ENCODE assay signal across 10 cellular contexts in the genomic region with DNA sequence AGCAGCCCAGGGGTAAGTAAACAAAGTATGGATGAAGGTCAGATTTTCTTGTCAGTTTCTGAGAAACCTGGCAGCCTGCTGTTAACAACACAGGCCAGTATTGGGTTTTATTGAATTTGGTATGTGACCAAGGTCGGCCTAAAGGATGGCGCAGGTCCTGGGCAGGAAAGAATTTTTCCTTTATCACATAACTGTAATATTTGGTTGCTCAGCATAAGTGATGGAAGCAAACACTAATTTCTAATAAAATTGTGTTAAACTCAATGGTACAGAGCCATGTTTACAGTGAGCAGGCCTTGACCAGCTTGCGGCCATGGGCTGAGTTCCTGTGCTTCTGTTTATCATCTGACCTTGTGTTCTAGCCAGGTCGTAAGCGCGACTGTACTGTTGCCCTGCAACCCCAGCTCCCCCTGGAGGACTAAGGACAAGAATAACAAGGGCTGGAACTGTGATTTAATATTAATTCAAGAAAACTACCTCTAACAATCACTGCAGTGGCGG. TPM values are rescaled to one million over a fixed set of nuclear protein-coding genes. Genes with fewer than 3 reads are reported as not detected.
DNase-seq lines count a peak whose midpoint lies in the region; ATAC-seq and TF ChIP-seq lines count a peak whose summit lies in the region.
"Had no signal": no experiment of that assay in that cellular context is flagged by ENCODE, and none has a peak within 500 bp of the region (broad histone marks: within the 10 kb centered on the region; RNA-seq: fewer than 3 reads in every experiment).

No MANE protein-coding gene starts in this region.

- ATAC-seq in left colon (peak; percentile 35), HG03159 (IDR thresholded peaks at IDR 0.05; ENCODE audit: unreplicated experiment) (no peak)

- peaks cover 33% of the 10 kb centered on the region for H3K4me1 ChIP-seq in mammary epithelial cell (ENCODE audit: insufficient read depth, low read length)

- H3K27ac ChIP-seq in AG04450 (ENCODE audit: low read depth, low read length) = peak overlapping the region; percentile 89
- H3K27ac ChIP-seq in mammary epithelial cell (ENCODE audit: insufficient read depth, low read depth, low read length) = peak overlapping the region; percentile 47

- no peak overlapping the region for H3K4me3 ChIP-seq in AG04450 (ENCODE audit: low read depth, low read length)
- no peak overlapping the region for H3K4me3 ChIP-seq in mammary epithelial cell (replicated peaks in 1 of 3; ENCODE audit: insufficient read depth in 1 of 3, low read depth in 2 of 3, low read length in 3 of 3)
- no peak overlapping the region for H3K4me3 ChIP-seq in lower leg skin (ENCODE audit: low read depth, poor library complexity, severe bottlenecking)

- DNase-seq in AG04450 (ENCODE audit: low read depth, low spot score) = no peak
- DNase-seq in mammary epithelial cell = no peak
- DNase-seq in left colon = no peak
- DNase-seq in NCI-H2171 treated with DMSO at 0.1 percent for 48 hours (lab: John Stamatoyannopoulos, UW) = no peak
- DNase-seq in lower leg skin (ENCODE audit: low spot score in 2 of 2) = no peak
- no peak for DNase-seq in SIG-M5 (lab: John Stamatoyannopoulos, UW)
- DNase-seq: RPMI8226 had no signal

- H3K79me2 ChIP-seq in mammary epithelial cell (ENCODE audit: insufficient read depth, low read length) = peaks cover 33% of the 10 kb centered on the region

- no peaks in the 10 kb centered on the region for H3K9me3 ChIP-seq in AG04450 (ENCODE audit: control insufficient read depth, insufficient read depth, low read length)
- no peaks in the 10 kb centered on the region for H3K9me3 ChIP-seq in mammary epithelial cell (replicated peaks; ENCODE audit: insufficient read depth, low read length)

- H2AFZ ChIP-seq in mammary epithelial cell (ENCODE audit: low read depth, low read length) = no peak overlapping the region

- H3K27me3 ChIP-seq in AG04450 (ENCODE audit: control insufficient read depth, insufficient read depth, low read length) (no peaks in the 10 kb centered on the region), mammary epithelial cell (ENCODE audit: insufficient read depth, low read length) (no peaks in the 10 kb centered on the region)

- TF ChIP-seq RAD21 in Ishikawa (IDR thresholded peaks at IDR 0.05; ENCODE audit: low read depth) = peak; percentile 26; the same call in 1 of the 2 replicates

- no TSS peak for BruUV-seq in mammary epithelial cell (replicated peaks; lab: Mats Ljungman, UMichigan)

- H3K4me2 ChIP-seq in mammary epithelial cell (ENCODE audit: insufficient read depth, low read depth, low read length) = peak overlapping the region; percentile 59

- TF ChIP-seq CTCF in AG04450 (IDR thresholded peaks at IDR 0.05; ENCODE audit: low read depth, low read length) = peak; percentile 46
- TF ChIP-seq CTCF in mammary epithelial cell (conservative IDR thresholded peaks at IDR 0.05 in 1 of 2, IDR thresholded peaks at IDR 0.05 in 1 of 2; ENCODE audit: extremely low read depth in 1 of 2, insufficient read depth in 1 of 2, low read depth in 1 of 2, low read length in 2 of 2) = peak in 1 of 2 donors; percentile 33
- TF ChIP-seq CTCF in lower leg skin (IDR thresholded peaks at IDR 0.05) = no peak

- H3K9ac ChIP-seq in mammary epithelial cell (ENCODE audit: insufficient read depth, low read length) = peak overlapping the region; percentile 18

- H4K20me1 ChIP-seq in mammary epithelial cell (ENCODE audit: insufficient read depth, low read length) = no peaks in the 10 kb centered on the region

- dilution Hi-C loops in mammary epithelial cell (cut with HindIII; ENCODE audit: low sequenced_read_pairs) = no loop called here

- CTCF ChIA-PET in AG04450 (lab: Charles Lee) (interaction anchor here (0.8 kb wide), 1 partner anchor 194 kb away, joined by 3 read pairs; no protein-coding TSS in a partner anchor), mammary epithelial cell (lab: Charles Lee; ENCODE audit: low non-redundant PET) (interaction anchor here (0.6 to 0.9 kb wide), 3 partner anchors 11 to 126 kb away, joined by 3 to 7 read pairs (median 4); a partner anchor contains a TSS)

- TF ChIP-seq EP300 in Ishikawa (IDR thresholded peaks at IDR 0.05; ENCODE audit: borderline replicate concordance) = no peak

- 16% methylated on average over 7 of the region's 7 CpGs for WGBS in mammary epithelial cell (ENCODE audit: low coverage, missing lambda C conversion rate)
- 59 to 70% methylated on average over 7 of the region's 7 CpGs for WGBS in lower leg skin, 2 donors

- in situ Hi-C loops in mammary epithelial cell (cut with MboI; ENCODE audit: low sequenced_read_pairs in 2 of 2) = loop anchor here in 1 of 2 donors (25.0 kb wide), 2 partner anchors 141 to 459 kb away; a partner anchor contains a TSS

- TF ChIP-seq POLR2A in lower leg skin (IDR thresholded peaks at IDR 0.05) = no peak

- intact Hi-C loops in mammary epithelial cell (cut with micrococcal nuclease) (loop anchor here (1.0 to 2.0 kb wide), 4 partner anchors 10 to 305 kb away; no protein-coding TSS in a partner anchor), left colon (cut with DNase I, micrococcal nuclease) (no loop called here), lower leg skin (cut with DNase I; ENCODE audit: low total_unique reads) (no loop called here)

- POLR2A ChIA-PET in AG04450 (lab: Yijun Ruan, JAX) = interaction anchor here (0.9 to 3.4 kb wide), 3 partner anchors 9 to 11 kb away, joined by 3 to 28 read pairs (median 24); a partner anchor contains a TSS

- H3K36me3 ChIP-seq in mammary epithelial cell (ENCODE audit: insufficient read depth, low read length) = peaks cover 55% of the 10 kb centered on the region

TF ChIP-seq in Ishikawa, 13 proteins besides CTCF, POLR2A, EP300 and RAD21 (continues in another document):
- TF ChIP-seq, protein P1, sequence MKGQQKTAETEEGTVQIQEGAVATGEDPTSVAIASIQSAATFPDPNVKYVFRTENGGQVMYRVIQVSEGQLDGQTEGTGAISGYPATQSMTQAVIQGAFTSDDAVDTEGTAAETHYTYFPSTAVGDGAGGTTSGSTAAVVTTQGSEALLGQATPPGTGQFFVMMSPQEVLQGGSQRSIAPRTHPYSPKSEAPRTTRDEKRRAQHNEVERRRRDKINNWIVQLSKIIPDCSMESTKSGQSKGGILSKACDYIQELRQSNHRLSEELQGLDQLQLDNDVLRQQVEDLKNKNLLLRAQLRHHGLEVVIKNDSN (IDR thresholded peaks at IDR 0.05) = no peak
- TF ChIP-seq ZBTB7A (IDR thresholded peaks at IDR 0.05; ENCODE audit: low read depth) = no peak
- TF ChIP-seq CREB1 (IDR thresholded peaks at IDR 0.05; ENCODE audit: low read depth) = no peak
- TF ChIP-seq, protein P2, sequence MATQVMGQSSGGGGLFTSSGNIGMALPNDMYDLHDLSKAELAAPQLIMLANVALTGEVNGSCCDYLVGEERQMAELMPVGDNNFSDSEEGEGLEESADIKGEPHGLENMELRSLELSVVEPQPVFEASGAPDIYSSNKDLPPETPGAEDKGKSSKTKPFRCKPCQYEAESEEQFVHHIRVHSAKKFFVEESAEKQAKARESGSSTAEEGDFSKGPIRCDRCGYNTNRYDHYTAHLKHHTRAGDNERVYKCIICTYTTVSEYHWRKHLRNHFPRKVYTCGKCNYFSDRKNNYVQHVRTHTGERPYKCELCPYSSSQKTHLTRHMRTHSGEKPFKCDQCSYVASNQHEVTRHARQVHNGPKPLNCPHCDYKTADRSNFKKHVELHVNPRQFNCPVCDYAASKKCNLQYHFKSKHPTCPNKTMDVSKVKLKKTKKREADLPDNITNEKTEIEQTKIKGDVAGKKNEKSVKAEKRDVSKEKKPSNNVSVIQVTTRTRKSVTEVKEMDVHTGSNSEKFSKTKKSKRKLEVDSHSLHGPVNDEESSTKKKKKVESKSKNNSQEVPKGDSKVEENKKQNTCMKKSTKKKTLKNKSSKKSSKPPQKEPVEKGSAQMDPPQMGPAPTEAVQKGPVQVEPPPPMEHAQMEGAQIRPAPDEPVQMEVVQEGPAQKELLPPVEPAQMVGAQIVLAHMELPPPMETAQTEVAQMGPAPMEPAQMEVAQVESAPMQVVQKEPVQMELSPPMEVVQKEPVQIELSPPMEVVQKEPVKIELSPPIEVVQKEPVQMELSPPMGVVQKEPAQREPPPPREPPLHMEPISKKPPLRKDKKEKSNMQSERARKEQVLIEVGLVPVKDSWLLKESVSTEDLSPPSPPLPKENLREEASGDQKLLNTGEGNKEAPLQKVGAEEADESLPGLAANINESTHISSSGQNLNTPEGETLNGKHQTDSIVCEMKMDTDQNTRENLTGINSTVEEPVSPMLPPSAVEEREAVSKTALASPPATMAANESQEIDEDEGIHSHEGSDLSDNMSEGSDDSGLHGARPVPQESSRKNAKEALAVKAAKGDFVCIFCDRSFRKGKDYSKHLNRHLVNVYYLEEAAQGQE (IDR thresholded peaks at IDR 0.05; ENCODE audit: low read depth) = no peak
- TF ChIP-seq TCF12 (IDR thresholded peaks at IDR 0.05; ENCODE audit: low read depth) = no peak
- TF ChIP-seq FOXM1 (IDR thresholded peaks at IDR 0.05; ENCODE audit: borderline replicate concordance, low read depth) = no peak

RNA-seq across cellular contexts. Expression of a gene that starts 10.5 kb away (rescaled TPM):
- polyA plus RNA-seq in AG04450 (2011; rRNA removed) (84.7 and 97.7 TPM in 2 replicates), mammary epithelial cell (99.9 TPM)
- 75.2 and 89.7 TPM in 2 replicates for polyA minus RNA-seq in AG04450 (2011; rRNA and poly(A)+ RNA removed)
- total RNA-seq in mammary epithelial cell (10 to 100 TPM; 76.3 to 80.5 TPM), left colon (10 to 100 TPM; 80.6 to 82.5 TPM), lower leg skin (10 to 100 TPM; 52.1 to 90.2 (median 73.7) TPM)
- polyA minus RNA-seq in mammary epithelial cell = 71.4 TPM

RNA-seq across cellular contexts. Expression of a gene that starts 11.2 kb away (rescaled TPM):
- polyA plus RNA-seq in AG04450 (2011; rRNA removed) (51.2 and 64.7 TPM in 2 replicates), mammary epithelial cell (82.2 TPM)
- 64.2 and 108 TPM in 2 replicates for polyA minus RNA-seq in AG04450 (2011; rRNA and poly(A)+ RNA removed)
- total RNA-seq in mammary epithelial cell (100 to 1,000 TPM; 103 to 108 TPM), left colon (10 to 100 TPM; 34.6 to 38.2 TPM), lower leg skin (10 to 100 TPM; 23.6 to 42.6 (median 36.9) TPM)
- 215 TPM for polyA minus RNA-seq in mammary epithelial cell

RNA-seq across cellular contexts. Expression of a gene that starts 11.5 kb away (rescaled TPM):
- polyA plus RNA-seq in AG04450 (2011; rRNA removed) (43.5 and 67.1 TPM in 2 replicates), mammary epithelial cell (15.6 TPM)
- 15.1 and 15.6 TPM in 2 replicates for polyA minus RNA-seq in AG04450 (2011; rRNA and poly(A)+ RNA removed)
- total RNA-seq in mammary epithelial cell (10 to 100 TPM; 22.0 to 26.1 TPM), left colon (10 to 100 TPM; 26.2 to 26.3 TPM), lower leg skin (10 to 100 TPM; 22.6 to 40.8 (median 26.7) TPM)
- not detected for polyA minus RNA-seq in mammary epithelial cell

RNA-seq across cellular contexts. Expression of a gene that starts 18.2 kb away (rescaled TPM):
- not detected in 2 replicates for polyA plus RNA-seq in AG04450 (2011; rRNA removed)
- polyA minus RNA-seq in AG04450 (2011; rRNA and poly(A)+ RNA removed) = not detected in 2 replicates
- not detected for total RNA-seq in mammary epithelial cell
- polyA plus RNA-seq in mammary epithelial cell = not detected
- polyA minus RNA-seq in mammary epithelial cell = not detected
- total RNA-seq in left colon = not detected
- not detected for total RNA-seq in lower leg skin
- total RNA-seq: subcutaneous adipose tissue had no signal

RNA-seq across cellular contexts. Expression of a gene that starts 23.3 kb away (rescaled TPM):
- polyA plus RNA-seq in AG04450 (2011; rRNA removed) (0.53 and 1.3 TPM in 2 replicates), mammary epithelial cell (not detected)
- 0.56 and 2.5 TPM in 2 replicates for polyA minus RNA-seq in AG04450 (2011; rRNA and poly(A)+ RNA removed)
- total RNA-seq in mammary epithelial cell (not detected), left colon (under 1 TPM in 1 of 2 donors, not detected in 1; 0.11 TPM), lower leg skin (under 1 TPM in 1 of 4 donors, not detected in 3; 0.10 TPM)
- not detected for polyA minus RNA-seq in mammary epithelial cell
